In the genomic region with DNA sequence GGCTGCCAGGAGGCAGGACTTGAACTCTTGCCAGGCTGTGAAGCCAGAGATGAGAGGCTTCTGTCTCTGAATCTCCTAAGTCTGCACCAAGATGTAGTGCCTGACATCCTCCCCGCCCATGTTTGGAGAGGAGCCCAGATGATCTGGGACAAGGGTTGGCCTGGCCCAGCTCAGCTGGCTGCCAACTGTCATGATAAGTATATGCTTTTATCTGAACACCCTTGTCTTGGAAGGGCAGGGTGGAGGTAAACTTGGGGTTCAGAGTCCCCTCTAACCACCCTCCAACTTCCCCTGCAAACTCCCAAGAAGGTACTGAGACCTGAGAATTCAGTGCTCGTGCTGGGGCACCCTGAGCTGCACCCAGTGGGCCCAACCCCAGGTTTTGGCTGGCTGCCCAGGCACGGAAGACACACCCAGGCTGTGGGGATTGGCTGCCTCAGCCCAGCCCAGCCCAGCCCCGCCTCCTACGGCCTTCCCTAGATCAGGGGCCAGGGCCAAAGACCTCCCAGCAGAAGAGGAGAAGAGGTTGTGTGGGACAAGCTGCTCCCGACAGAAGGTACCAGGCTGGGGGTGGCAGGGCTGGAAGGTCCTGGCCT, we compare ENCODE assay signal across 9 cellular contexts. TPM values are rescaled to one million over a fixed set of nuclear protein-coding genes. Genes with fewer than 3 reads are reported as not detected.
A peak's percentile ranks its signal among the peaks of the same experiment; 100 is the strongest.
DNase-seq lines count a peak whose midpoint lies in the region; ATAC-seq and TF ChIP-seq lines count a peak whose summit lies in the region.
"Had no signal": no experiment of that assay in that cellular context is flagged by ENCODE, and none has a peak within 500 bp of the region (broad histone marks: within the 10 kb centered on the region; RNA-seq: fewer than 3 reads in every experiment).

CYP4F12 (plus strand) TSS at position 508 of the 596 bp plus-strand sequence. CDS start 443 bp downstream, outside the sequence.

- CTCF ChIA-PET in A673 (lab: Charles Lee), result no interaction called here

- in situ Hi-C loops in KBM-7 (cut with MboI; ENCODE audit: low pct_unique_long_range_greater_than_20kb, low sequenced_read_pairs), result loop anchor here (5.0 kb wide), 1 partner anchor 105 kb away; no protein-coding TSS in a partner anchor

- ATAC-seq in GM18858 (IDR thresholded peaks at IDR 0.05; ENCODE audit: unreplicated experiment) (no peak), GM18868 (IDR thresholded peaks at IDR 0.05; ENCODE audit: unreplicated experiment) (no peak), GM18909 (IDR thresholded peaks at IDR 0.05; ENCODE audit: poor library complexity, unreplicated experiment) (no peak)

- no TSS peak for BruUV-seq in A673 (replicated peaks; lab: Mats Ljungman, UMichigan)

- no peak within 1 kb of the TSS for H3K4me3 ChIP-seq in A673 (ENCODE audit: low read depth, low read length, poor library complexity, severe bottlenecking)
- H3K4me3 ChIP-seq in breast epithelium, result peak within 1 kb of the TSS in 1 of 3 donors; percentile 3

- H3K27ac ChIP-seq in A673 (ENCODE audit: low read depth, low read length, poor library complexity, severe bottlenecking), result no peak within 1 kb of the TSS
- peak within 1 kb of the TSS in 1 of 2 donors; percentile 33 for H3K27ac ChIP-seq in breast epithelium

- H3K9me3 ChIP-seq in A673 (ENCODE audit: low read depth, low read length, poor library complexity, severe bottlenecking), result no peaks in the 10 kb centered on the region
- H3K9me3 ChIP-seq in breast epithelium, result no peaks in the 10 kb centered on the region

- no peak for TF ChIP-seq POLR2A in breast epithelium (IDR thresholded peaks at IDR 0.05)

- no peaks in the 10 kb centered on the region for H3K4me1 ChIP-seq in A673 (ENCODE audit: insufficient read depth, low read length, poor library complexity, severe bottlenecking)
- no peaks in the 10 kb centered on the region for H3K4me1 ChIP-seq in breast epithelium

- intact Hi-C loops in A673 (cut with micrococcal nuclease; ENCODE audit: unreplicated experiment), result no loop called here
- intact Hi-C loops in breast epithelium (cut with DNase I; ENCODE audit: low total_unique reads), result no loop called here

- POLR2A ChIA-PET in A673 (lab: Charles Lee; ENCODE audit: low non-redundant PET), result no interaction called here

- H3K36me3 ChIP-seq in A673 (ENCODE audit: insufficient read depth, low read length, poor library complexity, severe bottlenecking), result no peaks in the 10 kb centered on the region
- H3K36me3 ChIP-seq in breast epithelium, result no peaks in the 10 kb centered on the region

- TF ChIP-seq CTCF in A673 (conservative IDR thresholded peaks at IDR 0.05; ENCODE audit: low read depth, low read length), result no peak
- TF ChIP-seq CTCF in breast epithelium (IDR thresholded peaks at IDR 0.05), result no peak

- DNase-seq in A673 (ENCODE audit: low spot score), result peak; percentile 50
- DNase-seq in KBM-7, result peak; percentile 7
- DNase-seq in breast epithelium (ENCODE audit: low spot score in 2 of 2), result peak; percentile 46 to 67
- peak; percentile 92 for DNase-seq in mucosa of gallbladder (ENCODE audit: low spot score)
- DNase-seq in NCI-H1092 treated with DMSO at 0.1 percent for 48 hours (lab: John Stamatoyannopoulos, UW), result no peak
- DNase-seq: IMR-90 had no signal

- H3K27me3 ChIP-seq in A673 (replicated peaks; ENCODE audit: insufficient read depth, low read depth, low read length, poor library complexity), result no peaks in the 10 kb centered on the region
- H3K27me3 ChIP-seq in breast epithelium, result no peaks in the 10 kb centered on the region

RNA-seq across cellular contexts. Expression of gene CYP4F12, which starts in this region (rescaled TPM):
- not detected in 2 replicates for total RNA-seq in A673 (2021)
- total RNA-seq in breast epithelium, result 1 to 10 TPM; 3.5 to 8.8 (median 5.6) TPM
- total RNA-seq in mucosa of gallbladder, result 82.9 TPM
- total RNA-seq: IMR-90 had no signal

Comparison
In these comparisons a context has a peak if more than half of its experiments do, and no peak if none do; other contexts are left out.
1. Peak in DNase-seq in A673; RNA of the gene not detected or under 1 TPM.